Comparison of ENCODE assay signal across 1 cellular context in the genomic region with DNA sequence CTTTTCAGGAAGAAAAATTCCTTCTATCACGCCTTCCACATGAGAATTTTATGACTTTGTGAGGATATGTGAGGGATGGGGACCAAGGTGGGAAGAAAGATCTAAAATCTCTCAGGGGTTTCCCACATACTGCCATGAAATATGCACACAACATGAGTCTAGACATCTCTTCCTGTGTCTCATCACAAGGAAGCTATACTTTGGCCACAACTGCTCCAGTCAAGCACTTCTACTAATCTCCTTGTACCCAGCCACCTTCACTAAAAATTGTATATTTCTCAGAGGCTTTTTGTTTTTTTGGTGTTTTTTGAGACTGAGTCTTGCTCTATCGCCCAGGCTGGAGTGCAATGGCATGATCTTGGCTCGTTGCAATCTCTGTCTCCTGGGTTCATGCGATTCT.
TF ChIP-seq lines count a peak whose summit lies in the region.

No MANE protein-coding gene starts in this region.

TF ChIP-seq in neural cell, 6 proteins besides CTCF, POLR2A, EP300 and RAD21:
- no peak for TF ChIP-seq TAF1 (IDR thresholded peaks at IDR 0.05; ENCODE audit: low read depth)
- TF ChIP-seq POLR2AphosphoS5 (IDR thresholded peaks at IDR 0.05): no peak
- no peak for TF ChIP-seq MXI1 (conservative IDR thresholded peaks at IDR 0.05; ENCODE audit: poor library complexity, severe bottlenecking)
- no peak for TF ChIP-seq EZH2 (IDR thresholded peaks at IDR 0.05; ENCODE audit: borderline replicate concordance, insufficient read depth, low read length, poor library complexity, severe bottlenecking)
- TF ChIP-seq, protein P1, sequence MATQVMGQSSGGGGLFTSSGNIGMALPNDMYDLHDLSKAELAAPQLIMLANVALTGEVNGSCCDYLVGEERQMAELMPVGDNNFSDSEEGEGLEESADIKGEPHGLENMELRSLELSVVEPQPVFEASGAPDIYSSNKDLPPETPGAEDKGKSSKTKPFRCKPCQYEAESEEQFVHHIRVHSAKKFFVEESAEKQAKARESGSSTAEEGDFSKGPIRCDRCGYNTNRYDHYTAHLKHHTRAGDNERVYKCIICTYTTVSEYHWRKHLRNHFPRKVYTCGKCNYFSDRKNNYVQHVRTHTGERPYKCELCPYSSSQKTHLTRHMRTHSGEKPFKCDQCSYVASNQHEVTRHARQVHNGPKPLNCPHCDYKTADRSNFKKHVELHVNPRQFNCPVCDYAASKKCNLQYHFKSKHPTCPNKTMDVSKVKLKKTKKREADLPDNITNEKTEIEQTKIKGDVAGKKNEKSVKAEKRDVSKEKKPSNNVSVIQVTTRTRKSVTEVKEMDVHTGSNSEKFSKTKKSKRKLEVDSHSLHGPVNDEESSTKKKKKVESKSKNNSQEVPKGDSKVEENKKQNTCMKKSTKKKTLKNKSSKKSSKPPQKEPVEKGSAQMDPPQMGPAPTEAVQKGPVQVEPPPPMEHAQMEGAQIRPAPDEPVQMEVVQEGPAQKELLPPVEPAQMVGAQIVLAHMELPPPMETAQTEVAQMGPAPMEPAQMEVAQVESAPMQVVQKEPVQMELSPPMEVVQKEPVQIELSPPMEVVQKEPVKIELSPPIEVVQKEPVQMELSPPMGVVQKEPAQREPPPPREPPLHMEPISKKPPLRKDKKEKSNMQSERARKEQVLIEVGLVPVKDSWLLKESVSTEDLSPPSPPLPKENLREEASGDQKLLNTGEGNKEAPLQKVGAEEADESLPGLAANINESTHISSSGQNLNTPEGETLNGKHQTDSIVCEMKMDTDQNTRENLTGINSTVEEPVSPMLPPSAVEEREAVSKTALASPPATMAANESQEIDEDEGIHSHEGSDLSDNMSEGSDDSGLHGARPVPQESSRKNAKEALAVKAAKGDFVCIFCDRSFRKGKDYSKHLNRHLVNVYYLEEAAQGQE (IDR thresholded peaks at IDR 0.05; ENCODE audit: borderline replicate concordance): no peak
- no peak for TF ChIP-seq SMC3 (conservative IDR thresholded peaks at IDR 0.05; ENCODE audit: poor library complexity)
